ENCODE assay signal across 9 cellular contexts in genomic region chr14:61343991-61344405, GRCh38. TPM values are rescaled to one million over a fixed set of nuclear protein-coding genes. Genes with fewer than 3 reads are reported as not detected.
DNase-seq lines count a peak whose midpoint lies in the region; ATAC-seq, FAIRE-seq and TF ChIP-seq lines count a peak whose summit lies in the region.
"Had no signal": no experiment of that assay in that cellular context is flagged by ENCODE, and none has a peak within 500 bp of the region (broad histone marks: within the 10 kb centered on the region; RNA-seq: fewer than 3 reads in every experiment).

No MANE protein-coding gene starts in this region.

- no peaks in the 10 kb centered on the region for H3K27me3 ChIP-seq in bronchial epithelial cell (ENCODE audit: control insufficient read depth, insufficient read depth, low read length)

- peak; percentile 39 to 46 for DNase-seq in stimulated activated CD4-positive, alpha-beta T cell treated with anti-CD3 and anti-CD28 coated beads, Interleukin-2, amount 100 ng/mL, for 24 hours
- DNase-seq in stimulated activated CD4-positive, alpha-beta T cell treated with anti-CD3 and anti-CD28 coated beads, Interleukin-2, amount 100 ng/mL, for 48 hours: no peak
- DNase-seq in bronchial epithelial cell (ENCODE audit: low read depth) (no peak), amygdala (lab: John Stamatoyannopoulos, UW) (no peak)
- DNase-seq in naive thymus-derived CD8-positive, alpha-beta T cell: peak in 4 of 10 donors; percentile 30 to 57 (median 42)
- DNase-seq: glutamatergic neuron had no signal

- FAIRE-seq in bronchial epithelial cell (lab: Jason Lieb, UNC): peak; percentile 43

- H3K36me3 ChIP-seq in bronchial epithelial cell (ENCODE audit: control insufficient read depth, insufficient read depth, low read length): no peaks in the 10 kb centered on the region

- no peak for TF ChIP-seq CTCF in bronchial epithelial cell (IDR thresholded peaks at IDR 0.05; ENCODE audit: insufficient read depth, low read length, severe bottlenecking)

- H3K27me3 Mint-ChIP-seq in naive thymus-derived CD8-positive, alpha-beta T cell: no peaks in the 10 kb centered on the region

- peak overlapping the region; percentile 65 to 92 (median 87) for H3K4me3 Mint-ChIP-seq in naive thymus-derived CD8-positive, alpha-beta T cell

- H3K4me1 Mint-ChIP-seq in naive thymus-derived CD8-positive, alpha-beta T cell: peaks cover 57 to 97% (median 94%) of the 10 kb centered on the region in 4 donors

- POLR2A ChIA-PET in naive thymus-derived CD8-positive, alpha-beta T cell (lab: Charles Lee): interaction anchor here (0.6 to 11.1 kb wide), 9 partner anchors 9 to 59 kb away, joined by 3 to 135 read pairs (median 4); partner anchors contain the start of gene PRKCH

- peaks cover 0 to 16% (median 4%) of the 10 kb centered on the region in 3 donors for H3K36me3 Mint-ChIP-seq in naive thymus-derived CD8-positive, alpha-beta T cell

- peak in 1 of 2 donors; percentile 23 for ATAC-seq in naive thymus-derived CD8-positive, alpha-beta T cell
- ATAC-seq in GM18502 (IDR thresholded peaks at IDR 0.05; ENCODE audit: poor library complexity, unreplicated experiment): no peak
- no peak for ATAC-seq in GM19397 (IDR thresholded peaks at IDR 0.05; ENCODE audit: unreplicated experiment)
- no peak for ATAC-seq in SK-N-SH treated with all-trans-retinoic acid at 6 μM for 48 hours

- H3K4me3 ChIP-seq in bronchial epithelial cell (ENCODE audit: low read depth, low read length): no peak overlapping the region

- H3K9me3 Mint-ChIP-seq in naive thymus-derived CD8-positive, alpha-beta T cell: peaks cover 0 to 2% (median 0%) of the 10 kb centered on the region in 9 donors

- peak overlapping the region in 9 of 10 donors; percentile 94 to 100 (median 99) for H3K27ac Mint-ChIP-seq in naive thymus-derived CD8-positive, alpha-beta T cell

TF ChIP-seq in SK-N-SH treated with all-trans-retinoic acid at 6 μM for 48 hours, 23 proteins besides CTCF, POLR2A, EP300 and RAD21:
- no peak for TF ChIP-seq ARNTL (CRISPR knock-in tag; IDR thresholded peaks at IDR 0.05; ENCODE audit: borderline replicate concordance, low read depth)
- TF ChIP-seq TCF4 (CRISPR knock-in tag; IDR thresholded peaks at IDR 0.05; ENCODE audit: borderline replicate concordance): no peak
- TF ChIP-seq RARB (CRISPR knock-in tag; IDR thresholded peaks at IDR 0.05): no peak
- TF ChIP-seq ESRRG (CRISPR knock-in tag; IDR thresholded peaks at IDR 0.05): no peak
- no peak for TF ChIP-seq ZNF70 (CRISPR knock-in tag; IDR thresholded peaks at IDR 0.05)
- no peak for TF ChIP-seq TOX (CRISPR knock-in tag; IDR thresholded peaks at IDR 0.05; ENCODE audit: borderline replicate concordance)
- TF ChIP-seq BACH2 (CRISPR knock-in tag; IDR thresholded peaks at IDR 0.05; ENCODE audit: borderline replicate concordance): no peak
TF ChIP-seq in SK-N-SH treated with all-trans-retinoic acid at 6 μM for 48 hours: peak in this region for 0.

RNA-seq across cellular contexts. Expression of gene PRKCH, which starts 22.6 kb away (rescaled TPM):
- total RNA-seq in bronchial epithelial cell: 24.5 and 52.6 TPM in 2 replicates
- total RNA-seq in naive thymus-derived CD8-positive, alpha-beta T cell: 100 to 1,000 TPM; 284 to 306 TPM
- 100 to 1,000 TPM; 184 to 264 (median 209) TPM for polyA plus RNA-seq in naive thymus-derived CD8-positive, alpha-beta T cell

Comparison
In these comparisons a context has a peak if more than half of its experiments do, and no peak if none do; other contexts are left out.
1. DNase-seq: peak in stimulated activated CD4-positive, alpha-beta T cell treated with anti-CD3 and anti-CD28 coated beads, Interleukin-2, amount 100 ng/mL, for 24 hours (2 of 2); none in stimulated activated CD4-positive, alpha-beta T cell treated with anti-CD3 and anti-CD28 coated beads, Interleukin-2, amount 100 ng/mL, for 48 hours (0 of 2), bronchial epithelial cell (single experiment) and amygdala (0 of 56).